In the genomic region with DNA sequence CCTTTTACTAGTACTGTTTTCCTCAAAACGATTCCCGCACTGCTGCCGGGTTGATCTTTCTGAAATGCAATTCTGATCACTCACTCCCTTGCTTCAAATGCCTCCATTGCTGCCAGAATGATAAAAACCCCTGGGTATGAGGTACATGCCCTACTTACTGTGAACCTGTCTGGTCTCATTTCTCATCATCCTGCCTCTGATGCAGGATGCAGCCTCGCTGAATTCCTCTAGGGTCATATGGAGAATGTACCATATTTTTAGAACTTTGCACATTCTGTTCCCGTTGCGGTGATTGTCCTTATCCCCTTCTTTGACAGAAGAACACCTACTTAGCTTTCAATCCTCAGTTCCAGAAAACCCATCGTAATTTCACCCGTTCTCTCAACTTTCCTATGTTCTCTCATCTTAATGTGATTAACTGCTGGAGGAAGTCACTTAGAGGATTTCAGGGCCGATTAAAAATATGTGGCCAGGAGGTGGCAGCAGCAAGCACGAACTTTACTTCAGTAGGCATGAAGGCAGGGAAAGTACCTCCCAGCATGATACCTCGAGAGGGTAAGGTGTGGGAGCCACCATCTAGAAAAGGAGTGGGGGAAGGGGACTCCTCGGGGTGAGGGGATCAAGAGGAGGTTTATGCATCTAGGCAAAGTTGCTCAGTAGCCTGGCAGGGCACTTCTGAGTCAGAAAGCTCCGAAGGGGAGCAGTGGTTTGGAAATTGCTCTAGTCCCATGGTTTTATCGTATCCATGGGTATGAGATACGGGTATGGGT, we compare ENCODE assay signal across 8 cellular contexts.
DNase-seq lines count a peak whose midpoint lies in the region; ATAC-seq, FAIRE-seq and TF ChIP-seq lines count a peak whose summit lies in the region.

No MANE protein-coding gene starts in this region.

- H3K27me3 ChIP-seq in mesendoderm (ENCODE audit: insufficient read depth, low read length, poor library complexity): no peaks in the 10 kb centered on the region

- no peak overlapping the region for H4K5ac ChIP-seq in mesendoderm (ENCODE audit: low read length)

- H3K23ac ChIP-seq in mesendoderm (ENCODE audit: low read length): no peak overlapping the region

- H3K18ac ChIP-seq in mesendoderm (ENCODE audit: low read length): no peak overlapping the region

- no peak for FAIRE-seq in urothelium cell line (lab: Jason Lieb, UNC)

- H3K4me3 ChIP-seq in AG04449 (ENCODE audit: low read depth, low read length): no peak overlapping the region
- no peak overlapping the region for H3K4me3 ChIP-seq in GM12864 (ENCODE audit: low read depth, low read length)
- H3K4me3 ChIP-seq in mesendoderm (ENCODE audit: low read length): no peak overlapping the region

- no peaks in the 10 kb centered on the region for H3K36me3 ChIP-seq in mesendoderm (ENCODE audit: control insufficient read depth, insufficient read depth, low read length)

- DNase-seq in AG04449 (ENCODE audit: low read depth, low spot score) (peak; percentile 5), GM12864 (ENCODE audit: low read depth) (no peak), RPMI8226 (peak; percentile 68), cerebellum (ENCODE audit: low spot score) (peak; percentile 7), mesendoderm (peak; percentile 86), urothelium cell line (ENCODE audit: low spot score) (peak; percentile 59)

- no peak overlapping the region for H3K27ac ChIP-seq in mesendoderm (ENCODE audit: low read depth, low read length)

- TF ChIP-seq CTCF in AG04449 (IDR thresholded peaks at IDR 0.05; ENCODE audit: insufficient read depth, low read length, missing control alignments) (peak; percentile 36), GM12864 (IDR thresholded peaks at IDR 0.05; ENCODE audit: low read depth, low read length, missing control alignments) (peak; percentile 29)

- CTCF ChIA-PET in AG04449 (lab: Yijun Ruan, JAX): interaction anchor here (1.0 to 3.2 kb wide), 8 partner anchors 10 to 704 kb away, joined by 3 to 13 read pairs (median 4); no protein-coding TSS in a partner anchor

- H4K8ac ChIP-seq in mesendoderm (ENCODE audit: low read depth, low read length): no peak overlapping the region

- no peak overlapping the region for H3K56ac ChIP-seq in mesendoderm (ENCODE audit: low read length)

- no peak overlapping the region for H2BK5ac ChIP-seq in mesendoderm (ENCODE audit: low read length)

- H3K4me2 ChIP-seq in mesendoderm (ENCODE audit: low read length): no peak overlapping the region

- no peak overlapping the region for H2AK5ac ChIP-seq in mesendoderm (ENCODE audit: low read length)

- no peak overlapping the region for H3K9ac ChIP-seq in mesendoderm (ENCODE audit: low read length)

- no peak overlapping the region for H3K4ac ChIP-seq in mesendoderm (ENCODE audit: low read depth, low read length)

- H3K79me2 ChIP-seq in mesendoderm (ENCODE audit: control insufficient read depth, insufficient read depth, low read length): no peaks in the 10 kb centered on the region

- H2BK120ac ChIP-seq in mesendoderm (ENCODE audit: low read depth, low read length): no peak overlapping the region

- ATAC-seq in HG03432 (IDR thresholded peaks at IDR 0.05; ENCODE audit: unreplicated experiment) (peak; percentile 90), HG03378 (IDR thresholded peaks at IDR 0.05; ENCODE audit: unreplicated experiment) (no peak)

- H3K79me1 ChIP-seq in mesendoderm (ENCODE audit: low read length): no peaks in the 10 kb centered on the region

- no peaks in the 10 kb centered on the region for H3K4me1 ChIP-seq in mesendoderm (ENCODE audit: control insufficient read depth, low read depth, low read length)

- no peak overlapping the region for H2BK15ac ChIP-seq in mesendoderm (replicated peaks; ENCODE audit: low read depth)

- no CpG with 5 or more reads among the region's 15 CpGs for WGBS in mesendoderm (ENCODE audit: extremely low coverage, insufficient coverage, low lambda C conversion rate)

- POLR2A ChIA-PET in AG04449 (lab: Yijun Ruan, JAX): no interaction called here
